Comparison of ENCODE assay signal across 19 cellular contexts in the genomic region with DNA sequence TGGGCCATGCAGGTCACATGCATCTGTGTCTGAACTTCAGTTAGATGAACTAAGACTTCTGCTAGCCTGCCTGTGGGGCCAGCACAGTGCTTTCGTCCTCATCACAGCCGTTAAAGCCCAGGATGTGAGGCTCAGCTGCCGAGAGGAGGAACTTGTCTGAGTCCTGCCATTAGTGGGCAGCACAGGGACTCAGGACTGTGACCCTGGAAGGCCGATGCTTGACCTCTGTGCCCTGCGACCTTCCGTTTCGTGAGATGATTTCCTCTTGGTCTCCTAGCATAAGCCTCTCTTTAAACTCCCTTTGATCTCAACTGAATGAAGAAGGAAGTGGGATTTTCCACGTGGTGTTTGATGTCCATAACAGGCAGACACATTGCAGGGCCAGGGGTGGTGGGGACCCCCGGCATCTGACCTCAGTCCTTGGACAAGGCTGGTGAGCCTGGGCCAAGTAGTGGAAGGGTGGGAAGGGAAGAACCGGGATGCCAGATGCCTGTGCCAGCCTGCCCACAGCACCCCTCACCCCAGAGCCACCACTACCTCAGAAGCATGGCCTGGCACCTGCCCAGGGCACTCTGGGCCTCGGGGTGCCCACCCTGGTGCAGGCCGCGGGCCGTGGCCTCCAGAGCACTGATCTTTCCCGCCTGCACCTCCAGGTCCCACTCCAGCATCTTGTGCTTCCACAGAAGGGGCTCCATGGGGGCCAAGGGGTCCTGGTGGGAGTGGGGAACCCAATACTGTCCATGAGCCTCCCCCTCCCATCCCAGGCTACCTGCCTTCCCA. TPM values are rescaled to one million over a fixed set of nuclear protein-coding genes. Genes with fewer than 3 reads are reported as not detected.
DNase-seq lines count a peak whose midpoint lies in the region; ATAC-seq, FAIRE-seq and TF ChIP-seq lines count a peak whose summit lies in the region.
"Had no signal": no experiment of that assay in that cellular context is flagged by ENCODE, and none has a peak within 500 bp of the region (broad histone marks: within the 10 kb centered on the region; RNA-seq: fewer than 3 reads in every experiment).

No MANE protein-coding gene starts in this region.

- no TSS peak for BruUV-seq in K562 (replicated peaks; lab: Mats Ljungman, UMichigan)

- H3K36me3 Mint-ChIP-seq in activated T-cell treated with anti-CD3 and anti-CD28 coated beads, Interleukin-2, amount 50 U/mL, for 72 hours (ENCODE audit: insufficient read depth in 2 of 2): no peaks in the 10 kb centered on the region

- no peak for TF ChIP-seq POLR2A in K562 (conservative IDR thresholded peaks at IDR 0.05)

- TF ChIP-seq EP300 in K562 (IDR thresholded peaks at IDR 0.05; ENCODE audit: low read length): no peak

- ATAC-seq in K562 (peak; percentile 67), GM18870 (IDR thresholded peaks at IDR 0.05; ENCODE audit: unreplicated experiment) (no peak), HG03442 (IDR thresholded peaks at IDR 0.05; ENCODE audit: unreplicated experiment) (no peak)
- ATAC-seq in activated CD4-positive, CD25-positive, alpha-beta regulatory T cell treated with anti-CD3 and anti-CD28 coated beads, Interleukin-2, amount 50 U/mL, for 24 hours: no peak
- no peak for ATAC-seq in activated T-cell treated with anti-CD3 and anti-CD28 coated beads, Interleukin-2, amount 50 U/mL, for 72 hours (replicated peaks in 1 of 2)
- ATAC-seq: pancreas; stimulated activated naive CD8-positive, alpha-beta T cell treated with anti-CD3 and anti-CD28 coated beads, Interleukin-15, Interleukin-2, amounts not matched to agents 100 U/mL and 50 U/mL, for 24 hours had no signal

- H3K4me3 Mint-ChIP-seq in activated T-cell treated with anti-CD3 and anti-CD28 coated beads, Interleukin-2, amount 50 U/mL, for 72 hours: no peak overlapping the region
- H3K4me3 Mint-ChIP-seq: activated CD4-positive, alpha-beta memory T cell treated with anti-CD3 and anti-CD28 coated beads, Interleukin-2, amount 10 ng/mL, durations not matched to agents 7 days and 5 days had no signal

- peak in 1 of 2 experiments; percentile 30; a peak in 2 of 4 replicates for TF ChIP-seq RAD21 in K562 (CRISPR knock-in tag; conservative IDR thresholded peaks at IDR 0.05 in 1 of 2, IDR thresholded peaks at IDR 0.05 in 1 of 2)

- no peaks in the 10 kb centered on the region for H3K4me1 Mint-ChIP-seq in activated T-cell treated with anti-CD3 and anti-CD28 coated beads, Interleukin-2, amount 50 U/mL, for 72 hours (ENCODE audit: low read depth)

- no peaks in the 10 kb centered on the region for H3K27me3 Mint-ChIP-seq in activated T-cell treated with anti-CD3 and anti-CD28 coated beads, Interleukin-2, amount 50 U/mL, for 72 hours (ENCODE audit: low read depth)
- H3K27me3 Mint-ChIP-seq: activated CD4-positive, alpha-beta memory T cell treated with anti-CD3 and anti-CD28 coated beads, Interleukin-2, amount 10 ng/mL, durations not matched to agents 7 days and 5 days had no signal

- H3K27ac ChIP-seq in K562 (ENCODE audit: extremely low read depth, low read depth, low read length): no peak overlapping the region
- H3K27ac ChIP-seq: KMS-11, pancreas had no signal

- H3K36me3 ChIP-seq in K562 (ENCODE audit: control insufficient read depth, insufficient read depth, low read length): no peaks in the 10 kb centered on the region
- H3K36me3 ChIP-seq: pancreas had no signal

- peaks cover 0 to 46% of the 10 kb centered on the region in 2 experiments; a peak in 2 of 5 replicates for H3K4me1 ChIP-seq in K562 (replicated peaks in 1 of 2; ENCODE audit: control insufficient read depth in 2 of 2, insufficient read depth in 2 of 2, low read length in 2 of 2)
- H3K4me1 ChIP-seq: pancreas had no signal

- no peaks in the 10 kb centered on the region; the same call in 1 of the 2 replicates for H3K9me3 ChIP-seq in K562 (replicated peaks; ENCODE audit: control insufficient read depth, insufficient read depth, low read depth, low read length)
- H3K9me3 ChIP-seq: pancreas had no signal

- FAIRE-seq in K562 (lab: Jason Lieb, UNC): peak; percentile 54
- FAIRE-seq: colon, pancreas, urothelium cell line had no signal

- no peak overlapping the region for H2AFZ ChIP-seq in K562 (ENCODE audit: low read depth, low read length)

- peaks cover 13% of the 10 kb centered on the region for H4K20me1 ChIP-seq in K562 (replicated peaks; ENCODE audit: control insufficient read depth, insufficient read depth, low read length)

- no peak overlapping the region for H3K4me3 ChIP-seq in Jurkat, Clone E6-1 (ENCODE audit: low read length)
- H3K4me3 ChIP-seq in K562: no peak overlapping the region
- H3K4me3 ChIP-seq: pancreas, smooth muscle cell had no signal

- in situ Hi-C loops in K562 (cut with MboI): no loop called here

- no peak overlapping the region for H3K4me2 ChIP-seq in K562 (ENCODE audit: insufficient read depth, low read length)
- H3K4me2 ChIP-seq: KMS-11, smooth muscle cell had no signal

- H3K27me3 ChIP-seq in K562 (ENCODE audit: control insufficient read depth in 2 of 2, insufficient read depth in 2 of 2, low read length in 2 of 2): peaks cover 55 to 93% of the 10 kb centered on the region in 2 experiments
- H3K27me3 ChIP-seq: pancreas had no signal

- H3K9me3 Mint-ChIP-seq in activated T-cell treated with anti-CD3 and anti-CD28 coated beads, Interleukin-2, amount 50 U/mL, for 72 hours: no peaks in the 10 kb centered on the region
- H3K9me3 Mint-ChIP-seq: activated CD4-positive, alpha-beta memory T cell treated with anti-CD3 and anti-CD28 coated beads, Interleukin-2, amount 10 ng/mL, durations not matched to agents 7 days and 5 days; activated T-helper 2 cell treated with anti-CD3 and anti-CD28 coated beads, Interferon-gamma antibody, Interleukin-2, Interleukin-4, amounts not matched to agents 10 μg/mL and 5 μg/mL and 100 μg/mL, durations not matched to agents 14 hours and 24 hours and 36 hours had no signal

- no peaks in the 10 kb centered on the region for H3K9me1 ChIP-seq in K562 (ENCODE audit: control insufficient read depth, insufficient read depth, low read length)

- WGBS in K562 (ENCODE audit: insufficient coverage, low coverage, missing lambda C conversion rate): 12% methylated on average over 15 of the region's 15 CpGs

- no peak overlapping the region for H3K27ac Mint-ChIP-seq in activated T-cell treated with anti-CD3 and anti-CD28 coated beads, Interleukin-2, amount 50 U/mL, for 72 hours
- H3K27ac Mint-ChIP-seq: activated CD4-positive, alpha-beta memory T cell treated with anti-CD3 and anti-CD28 coated beads, Interleukin-2, amount 10 ng/mL, durations not matched to agents 7 days and 5 days; activated T-helper 2 cell treated with anti-CD3 and anti-CD28 coated beads, Interferon-gamma antibody, Interleukin-2, Interleukin-4, amounts not matched to agents 10 μg/mL and 5 μg/mL and 100 μg/mL, durations not matched to agents 14 hours and 24 hours and 36 hours had no signal

- no peak overlapping the region for H3K9ac ChIP-seq in K562 (ENCODE audit: insufficient read depth in 1 of 2, low read depth in 2 of 2, low read length in 2 of 2)
- H3K9ac ChIP-seq: KMS-11 had no signal

- TF ChIP-seq CTCF in K562 (IDR thresholded peaks at IDR 0.05 in 2 of 3, conservative IDR thresholded peaks at IDR 0.05 in 1 of 3; ENCODE audit: insufficient read depth in 2 of 3, low read depth in 1 of 3, low read length in 3 of 3): peak; percentile 27 to 54 (median 45); a peak in 5 of 6 replicates

- POLR2A ChIA-PET in K562 (lab: Yijun Ruan, JAX): interaction anchor here (0.5 to 0.6 kb wide), 2 partner anchors 12 to 1116 kb away, joined by 3 read pairs; no protein-coding TSS in a partner anchor

- no peaks in the 10 kb centered on the region for H3K79me2 ChIP-seq in K562 (ENCODE audit: control insufficient read depth, insufficient read depth, low read length)

- intact Hi-C loops in K562 (cut with micrococcal nuclease): no loop called here

- DNase-seq in CD1c-positive myeloid dendritic cell (ENCODE audit: extremely low spot score) (peak; percentile 65), K562 (ENCODE audit: extremely low read depth in 1 of 4, low spot score in 3 of 4) (peak in 2 of 4 experiments; percentile 40 to 42), medulla oblongata (ENCODE audit: extremely low spot score) (peak; percentile 6)
- peak; percentile 14 for DNase-seq in Jurkat, Clone E6-1 (ENCODE audit: low read depth, low spot score)
- no peak for DNase-seq in activated T-cell treated with anti-CD3 and anti-CD28 coated beads, Interleukin-2, amount 50 U/mL, for 72 hours
- DNase-seq: activated CD4-positive, alpha-beta memory T cell treated with anti-CD3 and anti-CD28 coated beads, Interleukin-2, amount 10 ng/mL, durations not matched to agents 7 days and 5 days; GF-D8; NCI-H2227 treated with DMSO at 0.1 percent for 48 hours; pancreas; SIG-M5; stimulated activated naive CD8-positive, alpha-beta T cell treated with anti-CD3 and anti-CD28 coated beads, Interleukin-15, Interleukin-2, amounts not matched to agents 100 U/mL and 50 U/mL, for 24 hours had no signal

- CTCF ChIA-PET in K562 (lab: Yijun Ruan, JAX; ENCODE audit: low intra/inter-chr PET ratio): no interaction called here

RNA-seq across cellular contexts. Expression of gene PLA2G4B, which starts 21.6 kb away (rescaled TPM):
- 3.9 TPM for polyA plus RNA-seq in Jurkat, Clone E6-1 (2012; ENCODE audit: insufficient read depth, insufficient read length)
- total RNA-seq in K562 (2011; cell fraction: chromatin; rRNA removed; ENCODE audit: low replicate concordance): 22.3 and 55.4 TPM in 2 replicates
- total RNA-seq in K562 (2011; cell fraction: nucleolus; rRNA removed): 26.3 and 28.8 TPM in 2 replicates
- total RNA-seq in K562 (2011; cell fraction: nucleoplasm; rRNA removed): 13.2 and 21.9 TPM in 2 replicates
- total RNA-seq in K562 (2014; rRNA removed) (3.9 TPM in 2 replicates), K562 (2014; rRNA removed; fragmentation: Illumina TruSeq; extraction: Trizol) (0.89 and 2.1 TPM in 2 replicates), K562 (2015; rRNA removed; fragmentation: Illumina TruSeq; extraction: Trizol) (1.3 and 1.4 TPM in 2 replicates), K562 (2021) (2.8 and 5.2 TPM in 2 replicates)
- polyA plus RNA-seq in K562 (2011; rRNA removed) (4.3 and 7.0 TPM in 2 replicates), K562 (2014; fragmentation: Illumina TruSeq; extraction: Trizol) (2.7 and 2.8 TPM in 2 replicates), K562 (2014; fragmentation: Nextera tagmentation; extraction: Ambion mirVana) (under 1 TPM; 0.07 to 0.25 TPM), K562 (2014; rRNA removed) (5.6 and 6.1 TPM in 2 replicates)
- 3.1 and 4.8 TPM in 2 replicates for polyA plus RNA-seq in K562 (2011; cell fraction: cytosol; rRNA removed)
- polyA plus RNA-seq in K562 (2011; cell fraction: nucleus; rRNA removed): 48.4 and 61.4 TPM in 2 replicates
- 2.4 and 8.6 TPM in 2 replicates for polyA plus RNA-seq in K562 (2012)
- polyA minus RNA-seq in K562 (2011; rRNA and poly(A)+ RNA removed): 0.74 and 1.2 TPM in 2 replicates
- 1.1 and 1.5 TPM in 2 replicates for polyA minus RNA-seq in K562 (2011; cell fraction: cytosol; rRNA and poly(A)+ RNA removed)
- polyA minus RNA-seq in K562 (2011; cell fraction: nucleus; rRNA and poly(A)+ RNA removed): 6.6 and 6.7 TPM in 2 replicates
- 1 to 10 TPM; 4.4 to 9.1 TPM for total RNA-seq in activated T-cell treated with anti-CD3 and anti-CD28 coated beads, Interleukin-2, amount 50 U/mL, for 72 hours

RNA-seq across cellular contexts. Expression of gene JMJD7, which starts 32.3 kb away (rescaled TPM):
- polyA plus RNA-seq in Jurkat, Clone E6-1 (2012; ENCODE audit: insufficient read depth, insufficient read length): 11.4 TPM
- 7.0 and 13.8 TPM in 2 replicates for total RNA-seq in K562 (2011; cell fraction: chromatin; rRNA removed; ENCODE audit: low replicate concordance)
- total RNA-seq in K562 (2011; cell fraction: nucleolus; rRNA removed): 7.2 and 8.5 TPM in 2 replicates
- 12.6 and 15.4 TPM in 2 replicates for total RNA-seq in K562 (2011; cell fraction: nucleoplasm; rRNA removed)
- total RNA-seq in K562 (2014; rRNA removed) (6.1 and 11.3 TPM in 2 replicates), K562 (2014; rRNA removed; fragmentation: Illumina TruSeq; extraction: Trizol) (3.2 and 3.8 TPM in 2 replicates), K562 (2015; rRNA removed; fragmentation: Illumina TruSeq; extraction: Trizol) (4.3 and 5.3 TPM in 2 replicates), K562 (2021) (12.2 and 13.1 TPM in 2 replicates)
- polyA plus RNA-seq in K562 (2011; rRNA removed) (7.9 and 8.8 TPM in 2 replicates), K562 (2014; fragmentation: Illumina TruSeq; extraction: Trizol) (6.8 and 9.4 TPM in 2 replicates), K562 (2014; fragmentation: Nextera tagmentation; extraction: Ambion mirVana) (1 to 10 TPM; 1.2 to 2.9 TPM), K562 (2014; rRNA removed) (9.7 and 13.9 TPM in 2 replicates)
- polyA plus RNA-seq in K562 (2011; cell fraction: cytosol; rRNA removed): 8.0 and 19.6 TPM in 2 replicates
- polyA plus RNA-seq in K562 (2011; cell fraction: nucleus; rRNA removed): 18.0 and 36.7 TPM in 2 replicates
- 7.7 and 16.3 TPM in 2 replicates for polyA plus RNA-seq in K562 (2012)
- polyA minus RNA-seq in K562 (2011; rRNA and poly(A)+ RNA removed): 0.60 and 3.0 TPM in 2 replicates
- 4.1 and 4.4 TPM in 2 replicates for polyA minus RNA-seq in K562 (2011; cell fraction: cytosol; rRNA and poly(A)+ RNA removed)
- polyA minus RNA-seq in K562 (2011; cell fraction: nucleus; rRNA and poly(A)+ RNA removed): 4.0 and 4.7 TPM in 2 replicates
- 10 to 100 TPM; 15.2 to 16.0 TPM for total RNA-seq in activated T-cell treated with anti-CD3 and anti-CD28 coated beads, Interleukin-2, amount 50 U/mL, for 72 hours

RNA-seq across cellular contexts. Expression of gene SPTBN5, which starts 33.6 kb away (rescaled TPM):
- polyA plus RNA-seq in Jurkat, Clone E6-1 (2012; ENCODE audit: insufficient read depth, insufficient read length): not detected
- 0.30 TPM in 1 of 2 replicates, not detected in the other for total RNA-seq in K562 (2011; cell fraction: chromatin; rRNA removed; ENCODE audit: low replicate concordance)
- total RNA-seq in K562 (2011; cell fraction: nucleolus; rRNA removed): under 0.01 TPM in 2 replicates
- 0.08 TPM in 1 of 2 replicates, not detected in the other for total RNA-seq in K562 (2011; cell fraction: nucleoplasm; rRNA removed)
- total RNA-seq in K562 (2014; rRNA removed) (not detected in 2 replicates), K562 (2014; rRNA removed; fragmentation: Illumina TruSeq; extraction: Trizol) (not detected in 2 replicates), K562 (2015; rRNA removed; fragmentation: Illumina TruSeq; extraction: Trizol) (not detected in 2 replicates), K562 (2021) (0.02 TPM in 1 of 2 replicates, not detected in the other)
- polyA plus RNA-seq in K562 (2011; rRNA removed) (0.01 TPM in 1 of 2 replicates, not detected in the other), K562 (2014; fragmentation: Illumina TruSeq; extraction: Trizol) (not detected in 2 replicates), K562 (2014; fragmentation: Nextera tagmentation; extraction: Ambion mirVana) (not detected), K562 (2014; rRNA removed) (not detected in 2 replicates)
- polyA plus RNA-seq in K562 (2011; cell fraction: cytosol; rRNA removed): 0.01 and 0.03 TPM in 2 replicates
- 0.15 and 0.20 TPM in 2 replicates for polyA plus RNA-seq in K562 (2011; cell fraction: nucleus; rRNA removed)
- polyA plus RNA-seq in K562 (2012): under 0.01 and 0.03 TPM in 2 replicates
- polyA minus RNA-seq in K562 (2011; rRNA and poly(A)+ RNA removed): not detected in 2 replicates
- not detected in 2 replicates for polyA minus RNA-seq in K562 (2011; cell fraction: cytosol; rRNA and poly(A)+ RNA removed)
- polyA minus RNA-seq in K562 (2011; cell fraction: nucleus; rRNA and poly(A)+ RNA removed): under 0.01 TPM in 1 of 2 replicates, not detected in the other
- total RNA-seq in activated T-cell treated with anti-CD3 and anti-CD28 coated beads, Interleukin-2, amount 50 U/mL, for 72 hours: 1 to 10 TPM in 1 of 2 donors, under 1 TPM in 1; 0.41 to 1.7 TPM

Comparison
In these comparisons a context has a peak if more than half of its experiments do, and no peak if none do; other contexts are left out.
1. DNase-seq: peak in CD1c-positive myeloid dendritic cell (single experiment), Jurkat, Clone E6-1 (single experiment) and medulla oblongata (single experiment); none in activated T-cell treated with anti-CD3 and anti-CD28 coated beads, Interleukin-2, amount 50 U/mL, for 72 hours (0 of 2).